27 cellular contexts compared by ENCODE assay signal in genomic region chr10:27392606-27393005, GRCh38.
"Had no signal": no experiment of that assay in that cellular context is flagged by ENCODE, and none has a peak within 500 bp of the region (broad histone marks: within the 10 kb centered on the region; RNA-seq: fewer than 3 reads in every experiment).

No MANE protein-coding gene starts in this region.

- H3K4me3 Mint-ChIP-seq: dendritic cell treated with granulocyte-macrophage colony-stimulating factor and Interleukin-4, amounts not matched to agents 40 ng/mL and 50 ng/mL, for 4 days; effector memory CD8-positive, alpha-beta T cell; endodermal cell; mesothelial cell of epicardium; naive B cell; naive thymus-derived CD8-positive, alpha-beta T cell had no signal

- ATAC-seq: effector memory CD8-positive, alpha-beta T cell; esophagus mucosa; gastrocnemius medialis; heart right ventricle; left cardiac atrium; left lung; left ventricle myocardium superior; lower lobe of right lung; mucosa of descending colon; naive thymus-derived CD8-positive, alpha-beta T cell had no signal

- H3K4me1 Mint-ChIP-seq: endodermal cell; mesothelial cell of epicardium; naive B cell; naive thymus-derived CD8-positive, alpha-beta T cell had no signal

- FAIRE-seq: endometrium, islet of Langerhans had no signal

- H3K9me3 Mint-ChIP-seq: effector memory CD8-positive, alpha-beta T cell had no signal

- H3K36me3 Mint-ChIP-seq: mesothelial cell of epicardium had no signal

- DNase-seq: cortex of kidney; effector CD8-positive, alpha-beta T cell; effector memory CD8-positive, alpha-beta T cell; endodermal cell; erythroblast; esophagus squamous epithelium; foreskin fibroblast; foreskin melanocyte; gastrocnemius medialis; glutamatergic neuron; head of caudate nucleus; heart right ventricle; hippocampal formation; left cardiac atrium; left lung; left ventricle myocardium superior; lower lobe of right lung; mesenchymal stem cell; mucosa of descending colon; naive B cell; naive thymus-derived CD8-positive, alpha-beta T cell had no signal

- H3K27me3 Mint-ChIP-seq: dendritic cell treated with granulocyte-macrophage colony-stimulating factor and Interleukin-4, amounts not matched to agents 40 ng/mL and 50 ng/mL, for 4 days had no signal

- H3K27ac ChIP-seq: epithelial cell of prostate, esophagus squamous epithelium, gastrocnemius medialis, heart right ventricle, left lung, lower lobe of right lung had no signal

- H3K27me3 ChIP-seq: esophagus squamous epithelium, gastrocnemius medialis, left lung had no signal

- H3K4me3 ChIP-seq: esophagus squamous epithelium, gastrocnemius medialis, heart right ventricle, left lung, lower lobe of right lung, mucosa of descending colon had no signal

- H3K27ac Mint-ChIP-seq: dendritic cell treated with granulocyte-macrophage colony-stimulating factor and Interleukin-4, amounts not matched to agents 40 ng/mL and 50 ng/mL, for 4 days; effector memory CD8-positive, alpha-beta T cell; endodermal cell; mesothelial cell of epicardium; naive B cell; naive thymus-derived CD8-positive, alpha-beta T cell had no signal

- H3K4me1 ChIP-seq: gastrocnemius medialis, heart right ventricle, left lung, lower lobe of right lung had no signal

- H3K9me3 ChIP-seq: esophagus squamous epithelium, gastrocnemius medialis, left lung, lower lobe of right lung, mucosa of descending colon had no signal

- H3K36me3 ChIP-seq: esophagus squamous epithelium, gastrocnemius medialis, heart right ventricle, left lung, lower lobe of right lung had no signal
